ENCODE assay signal across 1 cellular context in the genomic region with DNA sequence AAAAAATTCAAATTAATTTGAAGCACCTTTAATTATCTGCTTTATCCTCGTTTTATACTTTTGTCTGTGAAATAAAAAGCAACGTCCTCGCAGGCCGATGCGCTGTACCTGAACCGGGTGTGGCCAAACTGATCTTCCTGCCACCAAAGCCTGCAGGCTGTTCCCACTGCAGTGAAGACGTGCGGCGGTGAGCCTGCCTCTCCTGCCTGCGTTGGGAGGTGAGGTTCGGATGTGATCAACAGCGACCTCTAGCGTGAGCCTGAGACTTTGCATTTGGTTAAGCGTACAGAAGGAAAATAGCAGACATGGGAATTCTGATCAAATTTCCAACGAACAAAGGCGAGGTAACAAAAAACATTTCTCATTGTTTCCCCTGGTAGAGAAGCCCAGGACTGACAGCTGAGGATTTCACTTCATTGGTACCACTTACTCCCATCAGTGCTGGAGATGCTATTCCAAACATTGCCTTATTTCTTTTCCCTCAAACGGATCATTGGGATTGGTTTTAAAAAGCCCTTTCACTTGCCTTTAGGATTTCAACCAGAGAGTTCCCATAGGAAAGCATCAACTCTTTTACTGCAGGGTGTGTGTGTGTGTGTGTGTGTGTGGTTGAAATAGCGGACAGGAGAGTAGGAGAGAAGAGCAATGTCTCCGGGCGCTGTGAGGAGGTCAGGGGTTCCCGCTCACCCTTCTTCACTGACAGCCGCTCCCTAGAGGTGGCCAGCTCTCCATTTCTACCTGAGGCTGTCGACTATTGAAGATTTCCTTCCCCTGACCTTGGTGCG.
TF ChIP-seq lines count a peak whose summit lies in the region.

No MANE protein-coding gene starts in this region.

TF ChIP-seq in HCT116, 20 proteins besides CTCF, POLR2A, EP300 and RAD21 (continued from another document):
- TF ChIP-seq, protein P1, sequence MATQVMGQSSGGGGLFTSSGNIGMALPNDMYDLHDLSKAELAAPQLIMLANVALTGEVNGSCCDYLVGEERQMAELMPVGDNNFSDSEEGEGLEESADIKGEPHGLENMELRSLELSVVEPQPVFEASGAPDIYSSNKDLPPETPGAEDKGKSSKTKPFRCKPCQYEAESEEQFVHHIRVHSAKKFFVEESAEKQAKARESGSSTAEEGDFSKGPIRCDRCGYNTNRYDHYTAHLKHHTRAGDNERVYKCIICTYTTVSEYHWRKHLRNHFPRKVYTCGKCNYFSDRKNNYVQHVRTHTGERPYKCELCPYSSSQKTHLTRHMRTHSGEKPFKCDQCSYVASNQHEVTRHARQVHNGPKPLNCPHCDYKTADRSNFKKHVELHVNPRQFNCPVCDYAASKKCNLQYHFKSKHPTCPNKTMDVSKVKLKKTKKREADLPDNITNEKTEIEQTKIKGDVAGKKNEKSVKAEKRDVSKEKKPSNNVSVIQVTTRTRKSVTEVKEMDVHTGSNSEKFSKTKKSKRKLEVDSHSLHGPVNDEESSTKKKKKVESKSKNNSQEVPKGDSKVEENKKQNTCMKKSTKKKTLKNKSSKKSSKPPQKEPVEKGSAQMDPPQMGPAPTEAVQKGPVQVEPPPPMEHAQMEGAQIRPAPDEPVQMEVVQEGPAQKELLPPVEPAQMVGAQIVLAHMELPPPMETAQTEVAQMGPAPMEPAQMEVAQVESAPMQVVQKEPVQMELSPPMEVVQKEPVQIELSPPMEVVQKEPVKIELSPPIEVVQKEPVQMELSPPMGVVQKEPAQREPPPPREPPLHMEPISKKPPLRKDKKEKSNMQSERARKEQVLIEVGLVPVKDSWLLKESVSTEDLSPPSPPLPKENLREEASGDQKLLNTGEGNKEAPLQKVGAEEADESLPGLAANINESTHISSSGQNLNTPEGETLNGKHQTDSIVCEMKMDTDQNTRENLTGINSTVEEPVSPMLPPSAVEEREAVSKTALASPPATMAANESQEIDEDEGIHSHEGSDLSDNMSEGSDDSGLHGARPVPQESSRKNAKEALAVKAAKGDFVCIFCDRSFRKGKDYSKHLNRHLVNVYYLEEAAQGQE (IDR thresholded peaks at IDR 0.05; ENCODE audit: low read depth): no peak
- TF ChIP-seq ZNF274 (IDR thresholded peaks at IDR 0.05; ENCODE audit: low read depth, low read length): no peak
- TF ChIP-seq TCF7L2 (IDR thresholded peaks at IDR 0.05; ENCODE audit: borderline replicate concordance, extremely low read depth, insufficient read depth, insufficient read length): no peak
- TF ChIP-seq YY1 (IDR thresholded peaks at IDR 0.05; ENCODE audit: extremely low read depth, insufficient replicate concordance, low read depth, low read length): peak; percentile 34
- no peak for TF ChIP-seq ZFX (IDR thresholded peaks at IDR 0.05)
